ENCODE assay signal across 8 cellular contexts in genomic region chr9:130433168-130433946, GRCh38. TPM values are rescaled to one million over a fixed set of nuclear protein-coding genes. Genes with fewer than 3 reads are reported as not detected.
DNase-seq lines count a peak whose midpoint lies in the region; ATAC-seq and TF ChIP-seq lines count a peak whose summit lies in the region.

No MANE protein-coding gene starts in this region.

- no peaks in the 10 kb centered on the region for H3K4me1 Mint-ChIP-seq in activated naive CD8-positive, alpha-beta T cell treated with anti-CD3 and anti-CD28 coated beads, Interleukin-2, amount 10 ng/mL, durations not matched to agents 7 days and 5 days

- no peaks in the 10 kb centered on the region for H3K9me3 Mint-ChIP-seq in activated naive CD8-positive, alpha-beta T cell treated with anti-CD3 and anti-CD28 coated beads, Interleukin-2, amount 10 ng/mL, durations not matched to agents 7 days and 5 days

- peak overlapping the region; percentile 25; the same call in 1 of the 2 replicates for H3K4me3 ChIP-seq in iPS DF 6.9 (ENCODE audit: low read length)

- no CpG with 5 or more reads among the region's 92 CpGs for whole genome bisulfite sequencing in iPS DF 6.9 (ENCODE audit: insufficient coverage, insufficient read length)

- POLR2A ChIA-PET in activated naive CD8-positive, alpha-beta T cell treated with anti-CD3 and anti-CD28 coated beads, Interleukin-2, amount 10 ng/mL, durations not matched to agents 7 days and 5 days (lab: Charles Lee) = no interaction called here
- POLR2A ChIA-PET in GM10248 (lab: Yijun Ruan, JAX) = no interaction called here

- no peaks in the 10 kb centered on the region for H3K36me3 Mint-ChIP-seq in activated naive CD8-positive, alpha-beta T cell treated with anti-CD3 and anti-CD28 coated beads, Interleukin-2, amount 10 ng/mL, durations not matched to agents 7 days and 5 days

- peak; percentile 86 for ATAC-seq in activated naive CD8-positive, alpha-beta T cell treated with anti-CD3 and anti-CD28 coated beads, Interleukin-2, amount 10 ng/mL, durations not matched to agents 7 days and 5 days (ENCODE audit: low read depth)
- ATAC-seq in GM18498 (IDR thresholded peaks at IDR 0.05; ENCODE audit: unreplicated experiment) = no peak
- ATAC-seq in GM21526 (IDR thresholded peaks at IDR 0.05; ENCODE audit: low FRiP score, unreplicated experiment) = no peak

- peaks cover 39% of the 10 kb centered on the region for H3K27me3 Mint-ChIP-seq in activated naive CD8-positive, alpha-beta T cell treated with anti-CD3 and anti-CD28 coated beads, Interleukin-2, amount 10 ng/mL, durations not matched to agents 7 days and 5 days

- H3K4me3 Mint-ChIP-seq in activated naive CD8-positive, alpha-beta T cell treated with anti-CD3 and anti-CD28 coated beads, Interleukin-2, amount 10 ng/mL, durations not matched to agents 7 days and 5 days = peak overlapping the region; percentile 49

- DNase-seq in DMS79 treated with DMSO at 0.1 percent for 48 hours (lab: John Stamatoyannopoulos, UW) (peak; percentile 54), NCI-H1092 treated with DMSO at 0.1 percent for 48 hours (lab: John Stamatoyannopoulos, UW) (peak; percentile 14), iPS DF 6.9 (ENCODE audit: low read depth, low spot score) (no peak), GM10248 (ENCODE audit: extremely low spot score) (no peak)
- peak; percentile 73 for DNase-seq in activated naive CD8-positive, alpha-beta T cell treated with anti-CD3 and anti-CD28 coated beads, Interleukin-2, amount 10 ng/mL, durations not matched to agents 7 days and 5 days
- DNase-seq in stimulated activated CD4-positive, alpha-beta T cell treated with anti-CD3 and anti-CD28 coated beads, Interleukin-1b, Interleukin-23, amount 100 ng/mL, for 48 hours = peak; percentile 30

- peaks cover 4% of the 10 kb centered on the region for H3K4me1 ChIP-seq in iPS DF 6.9 (ENCODE audit: control insufficient read depth, insufficient read depth, low read length)

- CTCF ChIA-PET in GM10248 (lab: Yijun Ruan, JAX) = no interaction called here

- no peak for TF ChIP-seq CTCF in GM10248 (IDR thresholded peaks at IDR 0.05; ENCODE audit: control extremely low read depth, extremely low read depth, low read depth, missing control alignments)

- no peak overlapping the region for H3K27ac ChIP-seq in iPS DF 6.9 (ENCODE audit: low read length)

- H3K9me3 ChIP-seq in iPS DF 6.9 (ENCODE audit: control insufficient read depth, insufficient read depth, low read length) = no peaks in the 10 kb centered on the region

- H3K27me3 ChIP-seq in iPS DF 6.9 (ENCODE audit: control insufficient read depth, insufficient read depth, low read length) = peaks cover 2% of the 10 kb centered on the region; the same call in 1 of the 2 replicates

- H3K36me3 ChIP-seq in iPS DF 6.9 (ENCODE audit: control insufficient read depth, insufficient read depth, low read length) = no peaks in the 10 kb centered on the region

- no peak overlapping the region for H3K27ac Mint-ChIP-seq in activated naive CD8-positive, alpha-beta T cell treated with anti-CD3 and anti-CD28 coated beads, Interleukin-2, amount 10 ng/mL, durations not matched to agents 7 days and 5 days

RNA-seq across cellular contexts. Expression of gene ASS1, which starts 11.4 kb away (rescaled TPM):
- 1 to 10 TPM; 2.6 to 4.1 TPM for total RNA-seq in activated naive CD8-positive, alpha-beta T cell treated with anti-CD3 and anti-CD28 coated beads, Interleukin-2, amount 10 ng/mL, durations not matched to agents 7 days and 5 days

Comparison
In these comparisons a context has a peak if more than half of its experiments do, and no peak if none do; other contexts are left out.
1. DNase-seq: peak in DMS79 treated with DMSO at 0.1 percent for 48 hours (single experiment), NCI-H1092 treated with DMSO at 0.1 percent for 48 hours (single experiment), activated naive CD8-positive, alpha-beta T cell treated with anti-CD3 and anti-CD28 coated beads, Interleukin-2, amount 10 ng/mL, durations not matched to agents 7 days and 5 days (single experiment) and stimulated activated CD4-positive, alpha-beta T cell treated with anti-CD3 and anti-CD28 coated beads, Interleukin-1b, Interleukin-23, amount 100 ng/mL, for 48 hours (single experiment); none in iPS DF 6.9 (single experiment) and GM10248 (single experiment).